In the genomic region with DNA sequence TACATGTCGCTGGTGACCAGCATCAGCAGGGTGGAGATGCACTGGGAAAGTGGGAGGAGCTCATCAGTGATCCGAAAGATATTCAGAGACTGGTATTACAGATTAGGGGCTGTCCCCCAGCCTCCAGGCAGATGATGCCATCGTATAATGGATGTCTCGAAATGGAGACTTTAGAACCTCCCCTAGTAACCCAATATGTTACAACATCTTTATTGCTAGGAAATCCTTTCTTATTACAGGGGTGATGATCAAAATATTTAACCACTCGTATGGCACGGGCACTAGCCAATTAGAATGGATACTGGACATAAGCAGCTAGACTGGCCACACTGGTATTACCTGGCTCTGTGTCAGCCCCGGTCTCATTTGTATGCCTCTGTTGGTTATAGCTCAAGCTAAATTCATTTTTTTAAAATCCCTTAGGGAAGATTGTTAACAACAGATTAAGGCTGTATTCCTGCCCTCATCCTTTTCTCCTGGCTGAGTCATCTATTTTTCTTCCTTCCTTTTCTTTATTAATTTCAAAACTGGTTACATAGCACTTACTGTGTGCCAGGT, we compare ENCODE assay signal across 24 cellular contexts. TPM values are rescaled to one million over a fixed set of nuclear protein-coding genes. Genes with fewer than 3 reads are reported as not detected.
"Had no signal": no experiment of that assay in that cellular context is flagged by ENCODE, and none has a peak within 500 bp of the region (broad histone marks: within the 10 kb centered on the region; RNA-seq: fewer than 3 reads in every experiment).

No MANE protein-coding gene starts in this region.

- H3K9me3 ChIP-seq: ascending aorta, transverse colon had no signal

- ATAC-seq: activated CD8-positive, alpha-beta memory T cell treated with anti-CD3 and anti-CD28 coated beads, Interleukin-2, amount 10 ng/mL, durations not matched to agents 7 days and 5 days; left ventricle myocardium superior; natural killer cell treated with Interleukin-12 subunit alpha and Interleukin-12 subunit beta and Interleukin-15 and Interleukin-18, amount 100 ng/mL, for 72 hours; right cardiac atrium; stimulated activated naive CD8-positive, alpha-beta T cell treated with anti-CD3 and anti-CD28 coated beads, Interleukin-15, Interleukin-2, amounts not matched to agents 100 U/mL and 50 U/mL, for 24 hours; T-cell had no signal

- H3K27ac ChIP-seq: ascending aorta, transverse colon had no signal

- H3K4me3 ChIP-seq: ascending aorta, skin epidermis, transverse colon had no signal

- H3K4me1 ChIP-seq: transverse colon had no signal

- DNase-seq: activated CD4-positive, alpha-beta T cell treated with anti-CD3 and anti-CD28 coated beads for 1 hour; activated CD4-positive, alpha-beta T cell treated with anti-CD3 and anti-CD28 coated beads, Interleukin-2, amount 50 U/mL, for 48 hours; activated CD8-positive, alpha-beta memory T cell treated with anti-CD3 and anti-CD28 coated beads, Interleukin-2, amount 10 ng/mL, durations not matched to agents 7 days and 5 days; activated naive CD4-positive, alpha-beta T cell treated with anti-CD3 and anti-CD28 coated beads, Interleukin-2, amount 10 ng/mL, durations not matched to agents 7 days and 5 days; activated T-cell treated with anti-CD3 and anti-CD28 coated beads, Interleukin-2, amount 50 U/mL, for 1 hour; effector CD4-positive, alpha-beta T cell; hippocampal formation; left ventricle myocardium superior; mesenchymal stem cell; nucleus accumbens; right cardiac atrium; stimulated activated CD4-positive, alpha-beta T cell treated with anti-CD3 and anti-CD28 coated beads, Interleukin-4, amount 100 ng/mL, for 24 hours; stimulated activated naive CD8-positive, alpha-beta T cell treated with anti-CD3 and anti-CD28 coated beads, Interleukin-15, Interleukin-2, amounts not matched to agents 100 U/mL and 50 U/mL, for 24 hours; T-cell; T-helper 9 cell; transverse colon had no signal

- FAIRE-seq: colon had no signal

- H3K36me3 ChIP-seq: transverse colon had no signal

- H3K27me3 ChIP-seq: ascending aorta, transverse colon had no signal

RNA-seq across cellular contexts. Expression of a gene that starts 10.8 kb away (rescaled TPM):
- total RNA-seq: activated T-helper 2 cell treated with anti-CD3 and anti-CD28 coated beads, Interferon-gamma antibody, Interleukin-2, Interleukin-4, amounts not matched to agents 10 μg/mL and 5 μg/mL and 100 μg/mL, durations not matched to agents 14 hours and 24 hours and 36 hours; ascending aorta; glomerular endothelial cell; kidney epithelial cell; left ventricle myocardium superior; natural killer cell treated with Interleukin-12 subunit alpha and Interleukin-12 subunit beta and Interleukin-15 and Interleukin-18, amount 100 ng/mL, for 72 hours; progenitor cell of endocrine pancreas; right cardiac atrium; transverse colon had no signal
- polyA plus RNA-seq: right cardiac atrium had no signal

RNA-seq across cellular contexts. Expression of a gene that starts 25.0 kb away (rescaled TPM):
- total RNA-seq: activated CD8-positive, alpha-beta memory T cell treated with anti-CD3 and anti-CD28 coated beads, Interleukin-2, amount 10 ng/mL, durations not matched to agents 7 days and 5 days; activated T-helper 2 cell treated with anti-CD3 and anti-CD28 coated beads, Interferon-gamma antibody, Interleukin-2, Interleukin-4, amounts not matched to agents 10 μg/mL and 5 μg/mL and 100 μg/mL, durations not matched to agents 14 hours and 24 hours and 36 hours; ascending aorta; glomerular endothelial cell; kidney epithelial cell; left ventricle myocardium superior; natural killer cell treated with Interleukin-12 subunit alpha and Interleukin-12 subunit beta and Interleukin-15 and Interleukin-18, amount 100 ng/mL, for 72 hours; progenitor cell of endocrine pancreas; right cardiac atrium; T-cell; transverse colon had no signal
- polyA plus RNA-seq: right cardiac atrium had no signal
